In genomic region chr22:30861131-30861530, GRCh38 we compare ENCODE assay signal across 32 cellular contexts.
A peak's percentile ranks its signal among the peaks of the same experiment; 100 is the strongest.
DNase-seq lines count a peak whose midpoint lies in the region; ATAC-seq, FAIRE-seq and TF ChIP-seq lines count a peak whose summit lies in the region.
"Had no signal": no experiment of that assay in that cellular context is flagged by ENCODE, and none has a peak within 500 bp of the region (broad histone marks: within the 10 kb centered on the region; RNA-seq: fewer than 3 reads in every experiment).

No MANE protein-coding gene starts in this region.

- H4K20me1 ChIP-seq in H9 (ENCODE audit: control insufficient read depth, insufficient read depth, insufficient read length) (no peaks in the 10 kb centered on the region), astrocyte (ENCODE audit: insufficient read depth, low read length) (no peaks in the 10 kb centered on the region)

- DNase-seq in AG20443 (ENCODE audit: low spot score) (peak; percentile 7), H9 (peak; percentile 21), astrocyte (ENCODE audit: low read depth) (no peak), retina (peak; percentile 42), SIG-M5 (lab: John Stamatoyannopoulos, UW) (no peak)
- DNase-seq in activated CD4-positive, alpha-beta T cell treated with anti-CD3 and anti-CD28 coated beads, Interleukin-2, amount 10 ng/mL, durations not matched to agents 24 days and 14 days, result no peak
- no peak for DNase-seq in stimulated activated naive CD8-positive, alpha-beta T cell treated with anti-CD3 and anti-CD28 coated beads, Interleukin-15, amount 100 ng/mL, for 72 hours
- DNase-seq: activated CD4-positive, alpha-beta T cell treated with anti-CD3 and anti-CD28 coated beads, Interleukin-2, amount 10 ng/mL, durations not matched to agents 7 days and 5 days; activated naive CD4-positive, alpha-beta T cell treated with Interleukin-2 at 50 U/mL for 16 hours; activated T-cell treated with anti-CD3 and anti-CD28 coated beads, Interleukin-2, amount 50 U/mL, for 72 hours; cerebellar nuclear complex; foreskin fibroblast; Kasumi-1; kidney; NCI-H1436; NCI-H748 treated with DMSO at 0.1 percent for 48 hours; SHP77; stimulated activated CD4-positive, alpha-beta T cell treated with anti-CD3 and anti-CD28 coated beads, Interleukin-4, amount 100 ng/mL, for 4 hours; T1000; trophoblast cell; WERI-Rb-1 had no signal

- H3K4ac ChIP-seq in H9 (ENCODE audit: low read depth, low read length), result no peak overlapping the region

- H4K5ac ChIP-seq in H9 (ENCODE audit: insufficient read length, low read depth, low read length), result no peak overlapping the region

- H3K4me1 Mint-ChIP-seq in H9, result peaks cover 0 to 8% of the 10 kb centered on the region in 2 experiments; a peak in 2 of 4 replicates
- H3K4me1 Mint-ChIP-seq in astrocyte (ENCODE audit: low read depth, unreplicated experiment), result no peaks in the 10 kb centered on the region
- no peaks in the 10 kb centered on the region for H3K4me1 Mint-ChIP-seq in activated CD4-positive, alpha-beta T cell treated with anti-CD3 and anti-CD28 coated beads, Interleukin-2, amount 10 ng/mL, durations not matched to agents 24 days and 14 days
- H3K4me1 Mint-ChIP-seq in stimulated activated naive CD8-positive, alpha-beta T cell treated with anti-CD3 and anti-CD28 coated beads, Interleukin-15, amount 100 ng/mL, for 72 hours, result no peaks in the 10 kb centered on the region
- H3K4me1 Mint-ChIP-seq: activated CD4-positive, alpha-beta T cell treated with anti-CD3 and anti-CD28 coated beads, Interleukin-2, amount 10 ng/mL, durations not matched to agents 7 days and 5 days had no signal

- H3K79me2 ChIP-seq in H9 (ENCODE audit: insufficient read depth, low read length) (no peaks in the 10 kb centered on the region), astrocyte (ENCODE audit: insufficient read depth, low read length) (no peaks in the 10 kb centered on the region)

- no peak for ATAC-seq in GM21528 (IDR thresholded peaks at IDR 0.05; ENCODE audit: low FRiP score, unreplicated experiment)
- no peak for ATAC-seq in stimulated activated naive CD8-positive, alpha-beta T cell treated with anti-CD3 and anti-CD28 coated beads, Interleukin-15, amount 100 ng/mL, for 72 hours
- ATAC-seq: activated T-cell treated with anti-CD3 and anti-CD28 coated beads, Interleukin-2, amount 50 U/mL, for 72 hours; body of pancreas; CD8-positive, alpha-beta T cell had no signal

- no peak overlapping the region for H2AK5ac ChIP-seq in H9 (ENCODE audit: insufficient read length, low read length)

- H3K18ac ChIP-seq in H9 (ENCODE audit: insufficient read length, low read depth, low read length), result no peak overlapping the region

- H3K27ac Mint-ChIP-seq in H9 (no peak overlapping the region), astrocyte (ENCODE audit: unreplicated experiment) (peak overlapping the region; percentile 77)
- H3K27ac Mint-ChIP-seq in activated CD4-positive, alpha-beta T cell treated with anti-CD3 and anti-CD28 coated beads, Interleukin-2, amount 10 ng/mL, durations not matched to agents 24 days and 14 days, result no peak overlapping the region
- no peak overlapping the region for H3K27ac Mint-ChIP-seq in stimulated activated naive CD8-positive, alpha-beta T cell treated with anti-CD3 and anti-CD28 coated beads, Interleukin-15, amount 100 ng/mL, for 72 hours
- H3K27ac Mint-ChIP-seq: activated CD4-positive, alpha-beta T cell treated with anti-CD3 and anti-CD28 coated beads, Interleukin-2, amount 10 ng/mL, durations not matched to agents 7 days and 5 days; activated T-cell treated with anti-CD3 and anti-CD28 coated beads, Interleukin-2, amount 50 U/mL, for 72 hours; CD8-positive, alpha-beta T cell had no signal

- H2BK120ac ChIP-seq in H9 (ENCODE audit: low read depth, low read length, poor library complexity, severe bottlenecking), result no peak overlapping the region

- H3K27me3 Mint-ChIP-seq in H9 (ENCODE audit: low read depth) (no peaks in the 10 kb centered on the region), astrocyte (ENCODE audit: low read depth, unreplicated experiment) (peaks cover 13% of the 10 kb centered on the region)
- no peaks in the 10 kb centered on the region for H3K27me3 Mint-ChIP-seq in activated CD4-positive, alpha-beta T cell treated with anti-CD3 and anti-CD28 coated beads, Interleukin-2, amount 10 ng/mL, durations not matched to agents 24 days and 14 days
- H3K27me3 Mint-ChIP-seq in stimulated activated naive CD8-positive, alpha-beta T cell treated with anti-CD3 and anti-CD28 coated beads, Interleukin-15, amount 100 ng/mL, for 72 hours, result no peaks in the 10 kb centered on the region
- H3K27me3 Mint-ChIP-seq: activated CD4-positive, alpha-beta T cell treated with anti-CD3 and anti-CD28 coated beads, Interleukin-2, amount 10 ng/mL, durations not matched to agents 7 days and 5 days had no signal

- no CpG with 5 or more reads among the region's 9 CpGs for WGBS in H9 (ENCODE audit: extremely low coverage, insufficient read length, low lambda C conversion rate)

- intact Hi-C loops in activated CD4-positive, alpha-beta T cell treated with anti-CD3 and anti-CD28 coated beads, Interleukin-2, amount 10 ng/mL, durations not matched to agents 24 days and 14 days (cut with micrococcal nuclease), result no loop called here

- H2AFZ ChIP-seq in H9 (ENCODE audit: low read length) (no peak overlapping the region), astrocyte (ENCODE audit: low read depth, low read length) (no peak overlapping the region)

- H2BK5ac ChIP-seq in H9 (ENCODE audit: insufficient read length, low read length), result no peak overlapping the region

- H3K4me3 ChIP-seq in astrocyte (ENCODE audit: insufficient read depth, low read depth, low read length), result no peak overlapping the region
- H3K4me3 ChIP-seq: adrenal gland, body of pancreas, esophagus muscularis mucosa, prostate gland had no signal

- H3K14ac ChIP-seq in H9 (ENCODE audit: insufficient read depth, low read length), result no peak overlapping the region; the same call in 1 of the 2 replicates

- no peak overlapping the region for H3K4me2 ChIP-seq in H9 (ENCODE audit: insufficient read depth, insufficient read length, low read length)
- H3K4me2 ChIP-seq in astrocyte (ENCODE audit: low read length), result no peak overlapping the region

- no peaks in the 10 kb centered on the region for H3K9me3 Mint-ChIP-seq in H9
- peaks cover 1% of the 10 kb centered on the region for H3K9me3 Mint-ChIP-seq in astrocyte (ENCODE audit: unreplicated experiment)
- H3K9me3 Mint-ChIP-seq in activated CD4-positive, alpha-beta T cell treated with anti-CD3 and anti-CD28 coated beads, Interleukin-2, amount 10 ng/mL, durations not matched to agents 24 days and 14 days, result no peaks in the 10 kb centered on the region
- no peaks in the 10 kb centered on the region for H3K9me3 Mint-ChIP-seq in stimulated activated naive CD8-positive, alpha-beta T cell treated with anti-CD3 and anti-CD28 coated beads, Interleukin-15, amount 100 ng/mL, for 72 hours
- H3K9me3 Mint-ChIP-seq: activated CD4-positive, alpha-beta T cell treated with anti-CD3 and anti-CD28 coated beads, Interleukin-2, amount 10 ng/mL, durations not matched to agents 7 days and 5 days; activated T-cell treated with anti-CD3 and anti-CD28 coated beads, Interleukin-2, amount 50 U/mL, for 72 hours; CD8-positive, alpha-beta T cell had no signal

- H4K8ac ChIP-seq in H9 (replicated peaks; ENCODE audit: insufficient read length, low read depth, low read length), result no peak overlapping the region

- H3K36me3 Mint-ChIP-seq in H9 (ENCODE audit: insufficient read depth in 1 of 3, low read depth in 3 of 3), result no peaks in the 10 kb centered on the region
- no peaks in the 10 kb centered on the region for H3K36me3 Mint-ChIP-seq in astrocyte (ENCODE audit: low read depth, unreplicated experiment)
- no peaks in the 10 kb centered on the region for H3K36me3 Mint-ChIP-seq in activated CD4-positive, alpha-beta T cell treated with anti-CD3 and anti-CD28 coated beads, Interleukin-2, amount 10 ng/mL, durations not matched to agents 24 days and 14 days (ENCODE audit: low read depth)
- H3K36me3 Mint-ChIP-seq: CD8-positive, alpha-beta T cell had no signal

- no peak overlapping the region for H2BK15ac ChIP-seq in H9 (ENCODE audit: low read depth, low read length)

- H3K23me2 ChIP-seq in H9 (ENCODE audit: insufficient read length, low read depth, low read length, poor library complexity, severe bottlenecking), result no peaks in the 10 kb centered on the region

- no peaks in the 10 kb centered on the region for H3K27me3 ChIP-seq in H9 (ENCODE audit: insufficient read depth, low read length)
- H3K27me3 ChIP-seq in astrocyte (ENCODE audit: insufficient read depth, low read length), result no peaks in the 10 kb centered on the region
- H3K27me3 ChIP-seq: adrenal gland, body of pancreas, neutrophil had no signal

- no peak for TF ChIP-seq CTCF in H9 (conservative IDR thresholded peaks at IDR 0.05)
- TF ChIP-seq CTCF in astrocyte (IDR thresholded peaks at IDR 0.05; ENCODE audit: insufficient read depth, low read depth, low read length), result no peak

- no peak overlapping the region for H4K91ac ChIP-seq in H9 (ENCODE audit: insufficient read length, low read depth, low read length)

- H3K56ac ChIP-seq in H9 (ENCODE audit: insufficient read length, low read depth, low read length), result no peak overlapping the region

- no peak overlapping the region for H2BK20ac ChIP-seq in H9 (ENCODE audit: low read depth, low read length, poor library complexity, severe bottlenecking)

- no peaks in the 10 kb centered on the region for H3K9me3 ChIP-seq in H9 (ENCODE audit: control insufficient read depth, low read depth, low read length)
- H3K9me3 ChIP-seq in astrocyte (ENCODE audit: insufficient read depth, low read depth, low read length), result no peaks in the 10 kb centered on the region
- H3K9me3 ChIP-seq: adrenal gland, body of pancreas, esophagus muscularis mucosa, neutrophil, prostate gland had no signal

- FAIRE-seq in astrocyte (lab: Jason Lieb, UNC), result no peak
- FAIRE-seq: A204.1, endometrium, GM18507, GM19239, kidney had no signal

- H3K4me1 ChIP-seq in H9 (ENCODE audit: insufficient read depth, low read length) (no peaks in the 10 kb centered on the region), astrocyte (ENCODE audit: insufficient read depth, low read length) (peaks cover 4% of the 10 kb centered on the region)
- H3K4me1 ChIP-seq: adrenal gland, body of pancreas, esophagus muscularis mucosa, prostate gland had no signal

- no peak overlapping the region for H3K9ac ChIP-seq in H9 (ENCODE audit: extremely low read depth, insufficient read length, low read length)
- H3K9ac ChIP-seq in astrocyte (ENCODE audit: low read length), result no peak overlapping the region

- no peak overlapping the region for H2BK12ac ChIP-seq in H9 (ENCODE audit: insufficient read length, low read depth, low read length)

- no peak overlapping the region for H3K23ac ChIP-seq in H9 (ENCODE audit: insufficient read length, low read depth, low read length)

- no peaks in the 10 kb centered on the region for H3K79me1 ChIP-seq in H9 (ENCODE audit: insufficient read depth, low read depth, low read length, poor library complexity, severe bottlenecking)

- no peak overlapping the region for H3K27ac ChIP-seq in H9 (ENCODE audit: insufficient read length, low read depth, low read length)
- H3K27ac ChIP-seq in astrocyte (ENCODE audit: low read depth, low read length), result no peak overlapping the region
- H3K27ac ChIP-seq: adrenal gland, body of pancreas, esophagus muscularis mucosa, neutrophil, prostate gland, WERI-Rb-1 had no signal

- no peak overlapping the region for H3T11ph ChIP-seq in H9 (ENCODE audit: low read length)

- no peaks in the 10 kb centered on the region for H3K36me3 ChIP-seq in astrocyte (ENCODE audit: insufficient read depth, low read length)
- H3K36me3 ChIP-seq: adrenal gland, esophagus muscularis mucosa, neutrophil, prostate gland, WERI-Rb-1 had no signal

- H3K4me3 Mint-ChIP-seq in H9 (no peak overlapping the region), astrocyte (ENCODE audit: unreplicated experiment) (no peak overlapping the region)
- H3K4me3 Mint-ChIP-seq in activated CD4-positive, alpha-beta T cell treated with anti-CD3 and anti-CD28 coated beads, Interleukin-2, amount 10 ng/mL, durations not matched to agents 24 days and 14 days, result no peak overlapping the region
- no peak overlapping the region for H3K4me3 Mint-ChIP-seq in stimulated activated naive CD8-positive, alpha-beta T cell treated with anti-CD3 and anti-CD28 coated beads, Interleukin-15, amount 100 ng/mL, for 72 hours
- H3K4me3 Mint-ChIP-seq: activated CD4-positive, alpha-beta T cell treated with anti-CD3 and anti-CD28 coated beads, Interleukin-2, amount 10 ng/mL, durations not matched to agents 7 days and 5 days; activated T-cell treated with anti-CD3 and anti-CD28 coated beads, Interleukin-2, amount 50 U/mL, for 72 hours; CD8-positive, alpha-beta T cell had no signal

Comparison
In these comparisons a context has a peak if more than half of its experiments do, and no peak if none do; other contexts are left out.
1. DNase-seq: peak in AG20443 (single experiment), H9 (single experiment) and retina (single experiment); none in astrocyte (single experiment), activated CD4-positive, alpha-beta T cell treated with anti-CD3 and anti-CD28 coated beads, Interleukin-2, amount 10 ng/mL, durations not matched to agents 24 days and 14 days (single experiment), SIG-M5 (single experiment) and stimulated activated naive CD8-positive, alpha-beta T cell treated with anti-CD3 and anti-CD28 coated beads, Interleukin-15, amount 100 ng/mL, for 72 hours (0 of 2).